12 cellular contexts compared by ENCODE assay signal in the genomic region with DNA sequence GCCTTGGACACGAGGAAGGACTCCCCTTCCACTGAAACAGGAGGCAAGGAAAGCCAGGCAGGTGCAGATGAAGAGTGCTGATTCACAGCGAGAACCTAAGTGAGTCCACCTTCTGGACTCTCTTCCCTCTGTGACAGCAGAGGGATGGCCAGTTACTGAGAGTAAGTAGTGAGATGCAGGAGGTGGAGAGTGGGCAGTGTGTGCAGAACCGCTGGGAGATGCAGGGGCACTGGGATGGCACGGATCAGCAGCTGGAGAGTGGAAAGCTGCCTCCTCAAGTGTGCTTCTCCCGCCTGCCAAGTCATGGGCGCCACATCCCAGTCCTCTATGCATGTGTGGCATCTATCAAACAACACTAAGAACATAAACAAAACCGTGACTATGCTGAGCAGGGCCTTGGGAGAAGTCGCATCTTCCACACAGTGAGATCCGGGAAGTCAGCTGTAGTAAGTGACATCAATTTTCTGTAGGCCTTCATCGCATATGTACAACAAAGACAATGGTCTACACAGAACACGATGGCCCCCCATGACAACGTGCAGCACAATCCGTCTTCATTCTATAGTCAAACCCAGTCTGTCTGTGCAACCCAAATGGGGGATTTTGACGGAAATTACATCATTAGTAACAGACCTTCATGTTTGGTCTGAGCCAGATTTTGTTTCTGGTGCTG.
DNase-seq lines count a peak whose midpoint lies in the region; ATAC-seq, FAIRE-seq and TF ChIP-seq lines count a peak whose summit lies in the region.
"Had no signal": no experiment of that assay in that cellular context is flagged by ENCODE, and none has a peak within 500 bp of the region (broad histone marks: within the 10 kb centered on the region; RNA-seq: fewer than 3 reads in every experiment).

No MANE protein-coding gene starts in this region.

- no peak for TF ChIP-seq POLR2A in body of pancreas (IDR thresholded peaks at IDR 0.05)

- peaks cover 53% of the 10 kb centered on the region for H3K4me1 ChIP-seq in CD8-positive, alpha-beta T cell (ENCODE audit: insufficient read depth, low read length)
- no peaks in the 10 kb centered on the region for H3K4me1 ChIP-seq in body of pancreas

- WGBS in body of pancreas, 2 donors = 82 to 92% methylated on average over 13 to 14 of the region's 14 CpGs

- no peaks in the 10 kb centered on the region for H3K9me3 ChIP-seq in CD8-positive, alpha-beta T cell (ENCODE audit: low read length)
- no peaks in the 10 kb centered on the region for H3K9me3 ChIP-seq in body of pancreas
- H3K9me3 ChIP-seq: adrenal gland, thoracic aorta had no signal

- POLR2A ChIA-PET in CD8-positive, alpha-beta T cell (lab: Charles Lee) = interaction anchor here (0.7 to 1.1 kb wide), 3 partner anchors 14 to 30 kb away, joined by 3 read pairs; no protein-coding TSS in a partner anchor
- POLR2A ChIA-PET in activated B cell treated with CpG ODN at 0.5 μM for 24 hours (lab: Charles Lee) = interaction anchor here (0.6 to 2.3 kb wide), 5 partner anchors 9 to 156 kb away, joined by 3 to 9 read pairs (median 5); no protein-coding TSS in a partner anchor

- peak; percentile 48 for ATAC-seq in CD8-positive, alpha-beta T cell
- ATAC-seq in activated B cell treated with CpG ODN at 0.5 μM for 24 hours (ENCODE audit: low read depth) (peak; percentile 58), body of pancreas (no peak), HG02870 (IDR thresholded peaks at IDR 0.05; ENCODE audit: unreplicated experiment) (no peak)
- peak; percentile 20 to 47 for ATAC-seq in natural killer cell treated with Interleukin-12 subunit alpha and Interleukin-12 subunit beta and Interleukin-15 and Interleukin-18, amount 100 ng/mL, for 72 hours

- H3K36me3 Mint-ChIP-seq in CD8-positive, alpha-beta T cell = peaks cover 46% of the 10 kb centered on the region
- peaks cover 57% of the 10 kb centered on the region for H3K36me3 Mint-ChIP-seq in activated B cell treated with CpG ODN at 0.5 μM for 24 hours (ENCODE audit: low read depth)
- H3K36me3 Mint-ChIP-seq in natural killer cell treated with Interleukin-12 subunit alpha and Interleukin-12 subunit beta and Interleukin-15 and Interleukin-18, amount 100 ng/mL, for 72 hours = peaks cover 51% of the 10 kb centered on the region

- TF ChIP-seq CTCF in CD8-positive, alpha-beta T cell (IDR thresholded peaks at IDR 0.05) = no peak
- no peak for TF ChIP-seq CTCF in activated B cell treated with CpG ODN at 0.5 μM for 24 hours (IDR thresholded peaks at IDR 0.05)
- no peak for TF ChIP-seq CTCF in body of pancreas (IDR thresholded peaks at IDR 0.05)

- DNase-seq in CD8-positive, alpha-beta T cell = no peak
- no peak for DNase-seq in GM18507 (ENCODE audit: extremely low spot score, insufficient read length, low read depth)
- no peak for DNase-seq in activated B cell treated with CpG ODN at 0.5 μM for 24 hours
- no peak for DNase-seq in natural killer cell treated with Interleukin-12 subunit alpha and Interleukin-12 subunit beta and Interleukin-15 and Interleukin-18, amount 100 ng/mL, for 72 hours (ENCODE audit: low spot score)
- DNase-seq in body of pancreas = no peak
- no peak for DNase-seq in COLO829 (ENCODE audit: low spot score)
- DNase-seq: adrenal gland, naive B cell, NCI-H2107 had no signal

- no peak overlapping the region for H3K27ac ChIP-seq in CD8-positive, alpha-beta T cell (ENCODE audit: low read depth, low read length)
- no peak overlapping the region for H3K27ac ChIP-seq in body of pancreas
- H3K27ac ChIP-seq: thoracic aorta had no signal

- peak; percentile 63 for FAIRE-seq in GM18507 (lab: Jason Lieb, UNC)

- no peak overlapping the region for H3K4me3 ChIP-seq in CD8-positive, alpha-beta T cell (ENCODE audit: low read depth, low read length)
- no peak overlapping the region for H3K4me3 ChIP-seq in body of pancreas
- H3K4me3 ChIP-seq: adrenal gland, thoracic aorta had no signal

- intact Hi-C loops in CD8-positive, alpha-beta T cell (cut with DNase I, micrococcal nuclease) = no loop called here
- intact Hi-C loops in activated B cell treated with CpG ODN at 0.5 μM for 24 hours (cut with micrococcal nuclease) (no loop called here), body of pancreas (cut with DNase I) (no loop called here)

- H3K27ac Mint-ChIP-seq in CD8-positive, alpha-beta T cell = no peak overlapping the region
- H3K27ac Mint-ChIP-seq in activated B cell treated with CpG ODN at 0.5 μM for 24 hours = no peak overlapping the region
- H3K27ac Mint-ChIP-seq in natural killer cell treated with Interleukin-12 subunit alpha and Interleukin-12 subunit beta and Interleukin-15 and Interleukin-18, amount 100 ng/mL, for 72 hours = no peak overlapping the region
- H3K27ac Mint-ChIP-seq: dendritic cell treated with granulocyte-macrophage colony-stimulating factor and Interleukin-4, amounts not matched to agents 40 ng/mL and 50 ng/mL, for 4 days had no signal

- no peaks in the 10 kb centered on the region for H3K9me3 Mint-ChIP-seq in CD8-positive, alpha-beta T cell
- H3K9me3 Mint-ChIP-seq in activated B cell treated with CpG ODN at 0.5 μM for 24 hours = no peaks in the 10 kb centered on the region
- no peaks in the 10 kb centered on the region for H3K9me3 Mint-ChIP-seq in natural killer cell treated with Interleukin-12 subunit alpha and Interleukin-12 subunit beta and Interleukin-15 and Interleukin-18, amount 100 ng/mL, for 72 hours
- H3K9me3 Mint-ChIP-seq: dendritic cell treated with granulocyte-macrophage colony-stimulating factor and Interleukin-4, amounts not matched to agents 40 ng/mL and 50 ng/mL, for 4 days; naive B cell had no signal

- H3K27me3 Mint-ChIP-seq in CD8-positive, alpha-beta T cell (ENCODE audit: low read depth) = no peaks in the 10 kb centered on the region
- no peaks in the 10 kb centered on the region for H3K27me3 Mint-ChIP-seq in activated B cell treated with CpG ODN at 0.5 μM for 24 hours
- H3K27me3 Mint-ChIP-seq in natural killer cell treated with Interleukin-12 subunit alpha and Interleukin-12 subunit beta and Interleukin-15 and Interleukin-18, amount 100 ng/mL, for 72 hours = no peaks in the 10 kb centered on the region
- H3K27me3 Mint-ChIP-seq: dendritic cell treated with granulocyte-macrophage colony-stimulating factor and Interleukin-4, amounts not matched to agents 40 ng/mL and 50 ng/mL, for 4 days; naive B cell had no signal

- peak overlapping the region; percentile 12 for H3K4me3 Mint-ChIP-seq in CD8-positive, alpha-beta T cell
- no peak overlapping the region for H3K4me3 Mint-ChIP-seq in activated B cell treated with CpG ODN at 0.5 μM for 24 hours
- H3K4me3 Mint-ChIP-seq in natural killer cell treated with Interleukin-12 subunit alpha and Interleukin-12 subunit beta and Interleukin-15 and Interleukin-18, amount 100 ng/mL, for 72 hours = no peak overlapping the region
- H3K4me3 Mint-ChIP-seq: dendritic cell treated with granulocyte-macrophage colony-stimulating factor and Interleukin-4, amounts not matched to agents 40 ng/mL and 50 ng/mL, for 4 days; naive B cell had no signal

- no peaks in the 10 kb centered on the region for H3K36me3 ChIP-seq in CD8-positive, alpha-beta T cell (ENCODE audit: insufficient read depth, low read length)
- H3K36me3 ChIP-seq in body of pancreas (replicated peaks in 1 of 2; ENCODE audit: insufficient read depth in 1 of 2, low read depth in 2 of 2) = peaks cover 0 to 3% of the 10 kb centered on the region in 2 donors
- H3K36me3 ChIP-seq: thoracic aorta had no signal

- H3K27me3 ChIP-seq in CD8-positive, alpha-beta T cell (ENCODE audit: insufficient read depth, low read length) = no peaks in the 10 kb centered on the region
- no peaks in the 10 kb centered on the region for H3K27me3 ChIP-seq in body of pancreas
- H3K27me3 ChIP-seq: adrenal gland had no signal

- CTCF ChIA-PET in CD8-positive, alpha-beta T cell (lab: Charles Lee) = interaction anchor here (1.9 kb wide), 1 partner anchor 54 kb away, joined by 5 read pairs; no protein-coding TSS in a partner anchor
- CTCF ChIA-PET in activated B cell treated with CpG ODN at 0.5 μM for 24 hours (lab: Charles Lee) = no interaction called here

- peaks cover 62% of the 10 kb centered on the region for H3K4me1 Mint-ChIP-seq in CD8-positive, alpha-beta T cell (ENCODE audit: low read depth)
- H3K4me1 Mint-ChIP-seq in activated B cell treated with CpG ODN at 0.5 μM for 24 hours = peaks cover 55% of the 10 kb centered on the region
- H3K4me1 Mint-ChIP-seq in natural killer cell treated with Interleukin-12 subunit alpha and Interleukin-12 subunit beta and Interleukin-15 and Interleukin-18, amount 100 ng/mL, for 72 hours (ENCODE audit: low read depth in 2 of 2) = peaks cover 54 to 58% of the 10 kb centered on the region in 2 donors

Comparison
In these comparisons a context has a peak if more than half of its experiments do, and no peak if none do; other contexts are left out.
1. ATAC-seq: peak in CD8-positive, alpha-beta T cell (single experiment), activated B cell treated with CpG ODN at 0.5 μM for 24 hours (single experiment) and natural killer cell treated with Interleukin-12 subunit alpha and Interleukin-12 subunit beta and Interleukin-15 and Interleukin-18, amount 100 ng/mL, for 72 hours (2 of 2); none in body of pancreas (single experiment) and HG02870 (single experiment).